In the genomic region with DNA sequence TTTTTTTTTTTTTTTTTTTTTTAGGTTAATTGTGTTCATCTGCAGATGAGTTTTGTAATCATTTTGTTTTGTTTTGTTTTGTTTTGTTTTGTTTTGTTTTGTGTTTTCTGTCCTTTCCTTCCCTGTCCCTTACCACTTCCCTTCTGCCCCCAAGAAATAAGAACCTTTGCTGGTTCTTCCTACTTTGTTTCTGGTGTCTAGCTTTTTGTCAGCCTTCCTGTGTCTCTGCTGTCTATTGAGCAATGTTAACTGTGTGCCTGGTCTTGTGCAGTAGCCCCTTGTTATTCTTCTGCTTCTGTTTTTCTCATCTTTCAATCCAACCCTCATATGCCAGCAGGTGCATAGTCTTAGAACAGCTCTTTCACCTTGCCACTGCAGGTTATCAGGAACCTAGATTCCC, we compare ENCODE assay signal across 16 cellular contexts.
"Had no signal": no experiment of that assay in that cellular context is flagged by ENCODE, and none has a peak within 500 bp of the region (broad histone marks: within the 10 kb centered on the region; RNA-seq: fewer than 3 reads in every experiment).

No MANE protein-coding gene starts in this region.

- ATAC-seq: activated T-cell treated with anti-CD3 and anti-CD28 coated beads, Interleukin-2, amount 50 U/mL, for 4 hours; left cardiac atrium; naive thymus-derived CD8-positive, alpha-beta T cell; stimulated activated effector memory CD8-positive, alpha-beta T cell treated with anti-CD3 and anti-CD28 coated beads, Interleukin-12 subunit alpha, Interleukin-12 subunit beta, amount 100 ng/mL, for 72 hours had no signal

- H3K4me1 ChIP-seq: right atrium auricular region had no signal

- H3K36me3 Mint-ChIP-seq: stimulated activated effector memory CD8-positive, alpha-beta T cell treated with anti-CD3 and anti-CD28 coated beads, Interleukin-12 subunit alpha, Interleukin-12 subunit beta, amount 100 ng/mL, for 72 hours had no signal

- H3K9me3 ChIP-seq: ascending aorta, esophagus squamous epithelium, right atrium auricular region, tibial artery had no signal

- H3K4me3 ChIP-seq: ascending aorta, esophagus squamous epithelium, right atrium auricular region, smooth muscle cell, tibial artery had no signal

- H3K27ac Mint-ChIP-seq: activated CD4-positive, alpha-beta memory T cell treated with anti-CD3 and anti-CD28 coated beads for 36 hours had no signal

- DNase-seq: activated CD4-positive, alpha-beta memory T cell treated with anti-CD3 and anti-CD28 coated beads for 36 hours; activated effector memory CD4-positive, alpha-beta T cell treated with anti-CD3 and anti-CD28 coated beads, Interleukin-2, amount 50 U/mL, for 16 hours; activated T-cell treated with anti-CD3 and anti-CD28 coated beads, Interleukin-2, amount 50 U/mL, for 4 hours; esophagus squamous epithelium; foreskin fibroblast; glutamatergic neuron; left cardiac atrium; mammary epithelial cell; naive thymus-derived CD8-positive, alpha-beta T cell; posterior cingulate gyrus; tibial artery had no signal

- H3K27me3 ChIP-seq: ascending aorta, esophagus squamous epithelium, right atrium auricular region, tibial artery had no signal

- H3K27me3 Mint-ChIP-seq: activated CD4-positive, alpha-beta memory T cell treated with anti-CD3 and anti-CD28 coated beads for 36 hours; naive thymus-derived CD8-positive, alpha-beta T cell had no signal

- H3K9me3 Mint-ChIP-seq: activated CD4-positive, alpha-beta memory T cell treated with anti-CD3 and anti-CD28 coated beads for 36 hours; activated T-cell treated with anti-CD3 and anti-CD28 coated beads, Interleukin-2, amount 50 U/mL, for 4 hours; naive thymus-derived CD8-positive, alpha-beta T cell; stimulated activated effector memory CD8-positive, alpha-beta T cell treated with anti-CD3 and anti-CD28 coated beads, Interleukin-12 subunit alpha, Interleukin-12 subunit beta, amount 100 ng/mL, for 72 hours had no signal

- H3K27ac ChIP-seq: ascending aorta, esophagus squamous epithelium, right atrium auricular region, tibial artery, VCaP had no signal

- H3K4me3 Mint-ChIP-seq: activated CD4-positive, alpha-beta memory T cell treated with anti-CD3 and anti-CD28 coated beads for 36 hours; activated T-cell treated with anti-CD3 and anti-CD28 coated beads, Interleukin-2, amount 50 U/mL, for 4 hours; naive thymus-derived CD8-positive, alpha-beta T cell; stimulated activated effector memory CD8-positive, alpha-beta T cell treated with anti-CD3 and anti-CD28 coated beads, Interleukin-12 subunit alpha, Interleukin-12 subunit beta, amount 100 ng/mL, for 72 hours had no signal
